In the genomic region with DNA sequence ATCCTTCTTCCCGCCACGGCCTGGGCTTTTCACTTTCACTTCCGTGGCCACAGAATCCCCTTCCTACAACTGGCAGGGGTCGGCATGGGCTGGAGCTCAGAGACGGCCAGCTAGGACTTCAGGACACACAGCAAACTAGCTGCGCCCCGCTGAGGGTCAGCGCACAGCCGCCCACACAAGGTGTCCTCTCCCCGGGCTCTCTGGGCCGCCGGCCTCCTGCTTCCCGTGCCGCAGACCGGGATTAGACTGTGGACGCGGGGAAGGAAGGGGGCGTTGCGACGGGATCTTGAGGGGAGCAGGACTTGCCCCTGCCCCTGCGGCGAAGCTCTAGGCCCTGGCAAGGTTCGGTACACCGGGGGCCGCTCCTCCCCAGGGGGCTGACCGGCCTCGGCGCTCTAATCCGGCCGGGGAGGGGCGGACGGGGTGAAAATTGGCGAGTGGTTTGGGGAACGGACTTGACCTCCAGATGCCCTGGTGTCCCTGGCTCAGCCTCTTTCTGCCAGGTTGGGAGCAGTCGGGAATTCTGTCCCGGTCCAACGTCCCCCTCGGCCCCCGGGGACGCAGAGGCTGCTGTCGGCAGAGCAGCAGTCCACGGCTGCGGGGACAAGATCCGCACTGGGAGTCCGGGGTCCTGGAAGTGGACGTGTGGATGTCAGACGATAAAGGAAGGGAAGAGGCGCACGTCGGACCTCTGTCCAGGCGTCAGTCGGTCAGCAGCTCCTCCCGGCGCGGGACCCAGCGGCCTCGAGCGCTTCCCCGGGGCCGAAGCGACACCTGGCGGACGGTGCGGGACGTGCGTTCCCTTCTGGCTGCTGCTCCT, we compare ENCODE assay signal across 1 cellular context.
TF ChIP-seq lines count a peak whose summit lies in the region.

No MANE protein-coding gene starts in this region.

TF ChIP-seq in K562, 482 proteins besides CTCF, POLR2A, EP300 and RAD21 (continued from another document):
- TF ChIP-seq, protein P1, sequence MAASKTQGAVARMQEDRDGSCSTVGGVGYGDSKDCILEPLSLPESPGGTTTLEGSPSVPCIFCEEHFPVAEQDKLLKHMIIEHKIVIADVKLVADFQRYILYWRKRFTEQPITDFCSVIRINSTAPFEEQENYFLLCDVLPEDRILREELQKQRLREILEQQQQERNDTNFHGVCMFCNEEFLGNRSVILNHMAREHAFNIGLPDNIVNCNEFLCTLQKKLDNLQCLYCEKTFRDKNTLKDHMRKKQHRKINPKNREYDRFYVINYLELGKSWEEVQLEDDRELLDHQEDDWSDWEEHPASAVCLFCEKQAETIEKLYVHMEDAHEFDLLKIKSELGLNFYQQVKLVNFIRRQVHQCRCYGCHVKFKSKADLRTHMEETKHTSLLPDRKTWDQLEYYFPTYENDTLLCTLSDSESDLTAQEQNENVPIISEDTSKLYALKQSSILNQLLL (CRISPR knock-in tag; IDR thresholded peaks at IDR 0.05; ENCODE audit: borderline replicate concordance), result no peak
- TF ChIP-seq MXI1 (IDR thresholded peaks at IDR 0.05; ENCODE audit: low read depth, low read length) (no peak), STAG1 (CRISPR knock-in tag; IDR thresholded peaks at IDR 0.05; ENCODE audit: borderline replicate concordance) (peak; percentile 40; the same call in 1 of the 2 replicates)
